Comparison of ENCODE assay signal across 2 cellular contexts in genomic region chr5:87457706-87458105, GRCh38.
TF ChIP-seq lines count a peak whose summit lies in the region.

No MANE protein-coding gene starts in this region.

TF ChIP-seq in HepG2, 621 proteins besides CTCF, POLR2A, EP300 and RAD21 (continued from another document):
- TF ChIP-seq ZNF431 (CRISPR knock-in tag; IDR thresholded peaks at IDR 0.05; ENCODE audit: borderline replicate concordance, low read depth): no peak
TF ChIP-seq in HepG2: peak in this region for 1.

TF ChIP-seq in K562, 482 proteins besides CTCF, POLR2A, EP300 and RAD21 (continued from another document):
- TF ChIP-seq, protein P1, sequence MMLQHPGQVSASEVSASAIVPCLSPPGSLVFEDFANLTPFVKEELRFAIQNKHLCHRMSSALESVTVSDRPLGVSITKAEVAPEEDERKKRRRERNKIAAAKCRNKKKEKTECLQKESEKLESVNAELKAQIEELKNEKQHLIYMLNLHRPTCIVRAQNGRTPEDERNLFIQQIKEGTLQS (IDR thresholded peaks at IDR 0.05): peak; percentile 21; the same call in 1 of the 2 replicates
- TF ChIP-seq, protein P1 (CRISPR knock-in tag; conservative IDR thresholded peaks at IDR 0.05): no peak
TF ChIP-seq in K562: peak in this region for 1.
